1 cellular context compared by ENCODE assay signal in the genomic region with DNA sequence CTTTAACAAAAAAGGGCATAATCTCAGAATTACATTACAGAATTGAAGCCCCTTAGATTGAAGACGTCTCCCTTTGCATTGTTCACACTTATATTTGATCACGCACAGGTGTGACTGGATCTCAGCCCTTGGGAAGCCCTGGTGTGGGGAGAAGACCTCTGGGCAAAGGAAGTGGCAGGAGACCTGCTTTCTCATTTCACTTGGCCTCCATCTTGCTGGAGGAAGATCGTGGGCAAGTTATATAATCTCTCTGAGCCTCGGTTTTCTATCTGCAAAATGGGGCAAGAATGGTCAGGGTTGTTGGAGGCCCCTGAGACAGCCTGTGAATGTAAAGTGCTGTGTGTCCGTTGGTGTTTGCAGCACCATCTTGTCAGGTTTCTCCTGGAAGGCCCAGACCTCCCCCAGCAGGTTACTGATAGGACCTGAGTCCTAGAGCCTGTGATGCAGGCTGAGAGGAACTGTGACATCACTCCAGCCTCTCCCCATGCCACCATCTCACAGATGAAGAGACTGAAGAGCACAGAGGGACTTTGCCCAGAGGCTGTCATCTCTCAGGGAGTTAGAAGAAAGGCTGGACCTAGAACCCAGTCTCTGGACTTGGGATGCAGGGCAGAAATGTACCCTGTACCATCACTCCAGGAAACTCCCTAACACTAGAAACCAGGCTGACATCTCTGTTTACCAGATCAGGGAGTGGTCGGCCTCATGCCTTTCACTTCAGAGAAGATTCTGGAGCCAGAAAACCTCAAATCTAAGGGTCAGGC.
A peak's percentile ranks its signal among the peaks of the same experiment; 100 is the strongest.
TF ChIP-seq lines count a peak whose summit lies in the region.

No MANE protein-coding gene starts in this region.

TF ChIP-seq in HepG2, 621 proteins besides CTCF, POLR2A, EP300 and RAD21 (continued from another document and continues in another):
- TF ChIP-seq, protein P1, sequence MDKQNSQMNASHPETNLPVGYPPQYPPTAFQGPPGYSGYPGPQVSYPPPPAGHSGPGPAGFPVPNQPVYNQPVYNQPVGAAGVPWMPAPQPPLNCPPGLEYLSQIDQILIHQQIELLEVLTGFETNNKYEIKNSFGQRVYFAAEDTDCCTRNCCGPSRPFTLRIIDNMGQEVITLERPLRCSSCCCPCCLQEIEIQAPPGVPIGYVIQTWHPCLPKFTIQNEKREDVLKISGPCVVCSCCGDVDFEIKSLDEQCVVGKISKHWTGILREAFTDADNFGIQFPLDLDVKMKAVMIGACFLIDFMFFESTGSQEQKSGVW (CRISPR knock-in tag; IDR thresholded peaks at IDR 0.05; ENCODE audit: borderline replicate concordance): no peak
- TF ChIP-seq, protein P2, sequence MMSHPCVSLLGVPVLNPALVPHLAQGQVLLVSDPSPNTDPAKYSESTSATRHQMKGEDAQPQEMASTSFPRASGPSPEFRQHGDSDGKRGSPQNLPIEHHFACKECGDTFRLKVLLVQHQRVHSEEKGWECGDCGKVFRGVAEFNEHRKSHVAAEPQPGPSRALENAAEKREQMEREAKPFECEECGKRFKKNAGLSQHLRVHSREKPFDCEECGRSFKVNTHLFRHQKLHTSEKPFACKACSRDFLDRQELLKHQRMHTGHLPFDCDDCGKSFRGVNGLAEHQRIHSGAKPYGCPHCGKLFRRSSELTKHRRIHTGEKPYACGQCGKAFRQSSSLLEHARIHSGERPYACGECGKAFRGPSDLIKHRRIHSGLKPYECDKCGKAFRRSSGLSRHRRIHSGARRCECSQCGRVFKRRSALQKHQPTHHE (CRISPR knock-in tag; IDR thresholded peaks at IDR 0.05; ENCODE audit: borderline replicate concordance): no peak
- TF ChIP-seq, protein P3, sequence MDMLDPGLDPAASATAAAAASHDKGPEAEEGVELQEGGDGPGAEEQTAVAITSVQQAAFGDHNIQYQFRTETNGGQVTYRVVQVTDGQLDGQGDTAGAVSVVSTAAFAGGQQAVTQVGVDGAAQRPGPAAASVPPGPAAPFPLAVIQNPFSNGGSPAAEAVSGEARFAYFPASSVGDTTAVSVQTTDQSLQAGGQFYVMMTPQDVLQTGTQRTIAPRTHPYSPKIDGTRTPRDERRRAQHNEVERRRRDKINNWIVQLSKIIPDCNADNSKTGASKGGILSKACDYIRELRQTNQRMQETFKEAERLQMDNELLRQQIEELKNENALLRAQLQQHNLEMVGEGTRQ (IDR thresholded peaks at IDR 0.05; ENCODE audit: low read depth, low read length): no peak
- TF ChIP-seq, protein P3 (CRISPR knock-in tag; IDR thresholded peaks at IDR 0.05; ENCODE audit: borderline replicate concordance): no peak
- TF ChIP-seq, protein P4, sequence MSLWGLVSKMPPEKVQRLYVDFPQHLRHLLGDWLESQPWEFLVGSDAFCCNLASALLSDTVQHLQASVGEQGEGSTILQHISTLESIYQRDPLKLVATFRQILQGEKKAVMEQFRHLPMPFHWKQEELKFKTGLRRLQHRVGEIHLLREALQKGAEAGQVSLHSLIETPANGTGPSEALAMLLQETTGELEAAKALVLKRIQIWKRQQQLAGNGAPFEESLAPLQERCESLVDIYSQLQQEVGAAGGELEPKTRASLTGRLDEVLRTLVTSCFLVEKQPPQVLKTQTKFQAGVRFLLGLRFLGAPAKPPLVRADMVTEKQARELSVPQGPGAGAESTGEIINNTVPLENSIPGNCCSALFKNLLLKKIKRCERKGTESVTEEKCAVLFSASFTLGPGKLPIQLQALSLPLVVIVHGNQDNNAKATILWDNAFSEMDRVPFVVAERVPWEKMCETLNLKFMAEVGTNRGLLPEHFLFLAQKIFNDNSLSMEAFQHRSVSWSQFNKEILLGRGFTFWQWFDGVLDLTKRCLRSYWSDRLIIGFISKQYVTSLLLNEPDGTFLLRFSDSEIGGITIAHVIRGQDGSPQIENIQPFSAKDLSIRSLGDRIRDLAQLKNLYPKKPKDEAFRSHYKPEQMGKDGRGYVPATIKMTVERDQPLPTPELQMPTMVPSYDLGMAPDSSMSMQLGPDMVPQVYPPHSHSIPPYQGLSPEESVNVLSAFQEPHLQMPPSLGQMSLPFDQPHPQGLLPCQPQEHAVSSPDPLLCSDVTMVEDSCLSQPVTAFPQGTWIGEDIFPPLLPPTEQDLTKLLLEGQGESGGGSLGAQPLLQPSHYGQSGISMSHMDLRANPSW (CRISPR knock-in tag; IDR thresholded peaks at IDR 0.05; ENCODE audit: borderline replicate concordance): no peak
- TF ChIP-seq SP1 (IDR thresholded peaks at IDR 0.05) (no peak), SP1 (CRISPR knock-in tag; IDR thresholded peaks at IDR 0.05) (no peak), ERF (CRISPR knock-in tag; IDR thresholded peaks at IDR 0.05) (no peak; the same call in 1 of the 2 replicates), ZNF570 (CRISPR knock-in tag; IDR thresholded peaks at IDR 0.05; ENCODE audit: borderline replicate concordance) (no peak), SYNCRIP (IDR thresholded peaks at IDR 0.05; ENCODE audit: insufficient read depth, low read depth, low read length) (no peak), ZNF382 (CRISPR knock-in tag; IDR thresholded peaks at IDR 0.05; ENCODE audit: borderline replicate concordance) (no peak), ZNF598 (CRISPR knock-in tag; IDR thresholded peaks at IDR 0.05; ENCODE audit: borderline replicate concordance) (no peak), ZNF441 (CRISPR knock-in tag; IDR thresholded peaks at IDR 0.05; ENCODE audit: borderline replicate concordance) (no peak), ELF3 (CRISPR knock-in tag; IDR thresholded peaks at IDR 0.05) (0 out of 2 replicates have a peak, but pooled peaks have one; percentile 35), ZNF629 (CRISPR knock-in tag; conservative IDR thresholded peaks at IDR 0.05) (peak; percentile 89), SMAD3 (CRISPR knock-in tag; IDR thresholded peaks at IDR 0.05) (no peak), RBM39 (IDR thresholded peaks at IDR 0.05; ENCODE audit: low read depth, low read length, poor library complexity, severe bottlenecking) (no peak), MEF2D (CRISPR knock-in tag; IDR thresholded peaks at IDR 0.05) (no peak), ZNF549 (CRISPR knock-in tag; IDR thresholded peaks at IDR 0.05) (no peak), CBFB (CRISPR knock-in tag; IDR thresholded peaks at IDR 0.05) (no peak), ZSCAN25 (CRISPR knock-in tag; IDR thresholded peaks at IDR 0.05) (0 out of 2 replicates have a peak, but pooled peaks have one; percentile 36), NCOR1 (IDR thresholded peaks at IDR 0.05; ENCODE audit: borderline replicate concordance, low read length) (peak; percentile 15; the same call in 1 of the 2 replicates), PCBP1 (IDR thresholded peaks at IDR 0.05; ENCODE audit: borderline replicate concordance, low read depth, low read length) (no peak), ZNF615 (CRISPR knock-in tag; IDR thresholded peaks at IDR 0.05; ENCODE audit: borderline replicate concordance) (no peak)
- TF ChIP-seq, protein P5, sequence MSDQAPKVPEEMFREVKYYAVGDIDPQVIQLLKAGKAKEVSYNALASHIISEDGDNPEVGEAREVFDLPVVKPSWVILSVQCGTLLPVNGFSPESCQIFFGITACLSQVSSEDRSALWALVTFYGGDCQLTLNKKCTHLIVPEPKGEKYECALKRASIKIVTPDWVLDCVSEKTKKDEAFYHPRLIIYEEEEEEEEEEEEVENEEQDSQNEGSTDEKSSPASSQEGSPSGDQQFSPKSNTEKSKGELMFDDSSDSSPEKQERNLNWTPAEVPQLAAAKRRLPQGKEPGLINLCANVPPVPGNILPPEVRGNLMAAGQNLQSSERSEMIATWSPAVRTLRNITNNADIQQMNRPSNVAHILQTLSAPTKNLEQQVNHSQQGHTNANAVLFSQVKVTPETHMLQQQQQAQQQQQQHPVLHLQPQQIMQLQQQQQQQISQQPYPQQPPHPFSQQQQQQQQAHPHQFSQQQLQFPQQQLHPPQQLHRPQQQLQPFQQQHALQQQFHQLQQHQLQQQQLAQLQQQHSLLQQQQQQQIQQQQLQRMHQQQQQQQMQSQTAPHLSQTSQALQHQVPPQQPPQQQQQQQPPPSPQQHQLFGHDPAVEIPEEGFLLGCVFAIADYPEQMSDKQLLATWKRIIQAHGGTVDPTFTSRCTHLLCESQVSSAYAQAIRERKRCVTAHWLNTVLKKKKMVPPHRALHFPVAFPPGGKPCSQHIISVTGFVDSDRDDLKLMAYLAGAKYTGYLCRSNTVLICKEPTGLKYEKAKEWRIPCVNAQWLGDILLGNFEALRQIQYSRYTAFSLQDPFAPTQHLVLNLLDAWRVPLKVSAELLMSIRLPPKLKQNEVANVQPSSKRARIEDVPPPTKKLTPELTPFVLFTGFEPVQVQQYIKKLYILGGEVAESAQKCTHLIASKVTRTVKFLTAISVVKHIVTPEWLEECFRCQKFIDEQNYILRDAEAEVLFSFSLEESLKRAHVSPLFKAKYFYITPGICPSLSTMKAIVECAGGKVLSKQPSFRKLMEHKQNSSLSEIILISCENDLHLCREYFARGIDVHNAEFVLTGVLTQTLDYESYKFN (CRISPR knock-in tag; conservative IDR thresholded peaks at IDR 0.05): 0 out of 2 replicates have a peak, but pooled peaks have one; percentile 20
- TF ChIP-seq, protein P6, sequence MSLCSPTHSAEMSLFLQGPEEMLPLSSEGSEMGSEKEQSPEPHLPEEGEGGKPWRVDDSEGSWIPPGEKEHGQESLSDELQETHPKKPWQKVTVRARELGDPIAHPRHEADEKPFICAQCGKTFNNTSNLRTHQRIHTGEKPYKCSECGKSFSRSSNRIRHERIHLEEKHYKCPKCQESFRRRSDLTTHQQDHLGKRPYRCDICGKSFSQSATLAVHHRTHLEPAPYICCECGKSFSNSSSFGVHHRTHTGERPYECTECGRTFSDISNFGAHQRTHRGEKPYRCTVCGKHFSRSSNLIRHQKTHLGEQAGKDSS (CRISPR knock-in tag; IDR thresholded peaks at IDR 0.05; ENCODE audit: borderline replicate concordance, low read depth): no peak
- TF ChIP-seq, protein P7, sequence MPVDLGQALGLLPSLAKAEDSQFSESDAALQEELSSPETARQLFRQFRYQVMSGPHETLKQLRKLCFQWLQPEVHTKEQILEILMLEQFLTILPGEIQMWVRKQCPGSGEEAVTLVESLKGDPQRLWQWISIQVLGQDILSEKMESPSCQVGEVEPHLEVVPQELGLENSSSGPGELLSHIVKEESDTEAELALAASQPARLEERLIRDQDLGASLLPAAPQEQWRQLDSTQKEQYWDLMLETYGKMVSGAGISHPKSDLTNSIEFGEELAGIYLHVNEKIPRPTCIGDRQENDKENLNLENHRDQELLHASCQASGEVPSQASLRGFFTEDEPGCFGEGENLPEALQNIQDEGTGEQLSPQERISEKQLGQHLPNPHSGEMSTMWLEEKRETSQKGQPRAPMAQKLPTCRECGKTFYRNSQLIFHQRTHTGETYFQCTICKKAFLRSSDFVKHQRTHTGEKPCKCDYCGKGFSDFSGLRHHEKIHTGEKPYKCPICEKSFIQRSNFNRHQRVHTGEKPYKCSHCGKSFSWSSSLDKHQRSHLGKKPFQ (CRISPR knock-in tag; IDR thresholded peaks at IDR 0.05; ENCODE audit: insufficient replicate concordance): peak; percentile 23
- TF ChIP-seq, protein P8, sequence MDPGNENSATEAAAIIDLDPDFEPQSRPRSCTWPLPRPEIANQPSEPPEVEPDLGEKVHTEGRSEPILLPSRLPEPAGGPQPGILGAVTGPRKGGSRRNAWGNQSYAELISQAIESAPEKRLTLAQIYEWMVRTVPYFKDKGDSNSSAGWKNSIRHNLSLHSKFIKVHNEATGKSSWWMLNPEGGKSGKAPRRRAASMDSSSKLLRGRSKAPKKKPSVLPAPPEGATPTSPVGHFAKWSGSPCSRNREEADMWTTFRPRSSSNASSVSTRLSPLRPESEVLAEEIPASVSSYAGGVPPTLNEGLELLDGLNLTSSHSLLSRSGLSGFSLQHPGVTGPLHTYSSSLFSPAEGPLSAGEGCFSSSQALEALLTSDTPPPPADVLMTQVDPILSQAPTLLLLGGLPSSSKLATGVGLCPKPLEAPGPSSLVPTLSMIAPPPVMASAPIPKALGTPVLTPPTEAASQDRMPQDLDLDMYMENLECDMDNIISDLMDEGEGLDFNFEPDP (CRISPR knock-in tag; conservative IDR thresholded peaks at IDR 0.05): no peak
- TF ChIP-seq, protein P9, sequence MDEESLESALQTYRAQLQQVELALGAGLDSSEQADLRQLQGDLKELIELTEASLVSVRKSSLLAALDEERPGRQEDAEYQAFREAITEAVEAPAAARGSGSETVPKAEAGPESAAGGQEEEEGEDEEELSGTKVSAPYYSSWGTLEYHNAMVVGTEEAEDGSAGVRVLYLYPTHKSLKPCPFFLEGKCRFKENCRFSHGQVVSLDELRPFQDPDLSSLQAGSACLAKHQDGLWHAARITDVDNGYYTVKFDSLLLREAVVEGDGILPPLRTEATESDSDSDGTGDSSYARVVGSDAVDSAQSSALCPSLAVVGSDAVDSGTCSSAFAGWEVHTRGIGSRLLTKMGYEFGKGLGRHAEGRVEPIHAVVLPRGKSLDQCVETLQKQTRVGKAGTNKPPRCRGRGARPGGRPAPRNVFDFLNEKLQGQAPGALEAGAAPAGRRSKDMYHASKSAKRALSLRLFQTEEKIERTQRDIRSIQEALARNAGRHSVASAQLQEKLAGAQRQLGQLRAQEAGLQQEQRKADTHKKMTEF (CRISPR knock-in tag; IDR thresholded peaks at IDR 0.05): peak; percentile 41; the same call in 1 of the 2 replicates
- TF ChIP-seq, protein P10, sequence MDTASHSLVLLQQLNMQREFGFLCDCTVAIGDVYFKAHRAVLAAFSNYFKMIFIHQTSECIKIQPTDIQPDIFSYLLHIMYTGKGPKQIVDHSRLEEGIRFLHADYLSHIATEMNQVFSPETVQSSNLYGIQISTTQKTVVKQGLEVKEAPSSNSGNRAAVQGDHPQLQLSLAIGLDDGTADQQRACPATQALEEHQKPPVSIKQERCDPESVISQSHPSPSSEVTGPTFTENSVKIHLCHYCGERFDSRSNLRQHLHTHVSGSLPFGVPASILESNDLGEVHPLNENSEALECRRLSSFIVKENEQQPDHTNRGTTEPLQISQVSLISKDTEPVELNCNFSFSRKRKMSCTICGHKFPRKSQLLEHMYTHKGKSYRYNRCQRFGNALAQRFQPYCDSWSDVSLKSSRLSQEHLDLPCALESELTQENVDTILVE (CRISPR knock-in tag; IDR thresholded peaks at IDR 0.05): no peak
- TF ChIP-seq, protein P11, sequence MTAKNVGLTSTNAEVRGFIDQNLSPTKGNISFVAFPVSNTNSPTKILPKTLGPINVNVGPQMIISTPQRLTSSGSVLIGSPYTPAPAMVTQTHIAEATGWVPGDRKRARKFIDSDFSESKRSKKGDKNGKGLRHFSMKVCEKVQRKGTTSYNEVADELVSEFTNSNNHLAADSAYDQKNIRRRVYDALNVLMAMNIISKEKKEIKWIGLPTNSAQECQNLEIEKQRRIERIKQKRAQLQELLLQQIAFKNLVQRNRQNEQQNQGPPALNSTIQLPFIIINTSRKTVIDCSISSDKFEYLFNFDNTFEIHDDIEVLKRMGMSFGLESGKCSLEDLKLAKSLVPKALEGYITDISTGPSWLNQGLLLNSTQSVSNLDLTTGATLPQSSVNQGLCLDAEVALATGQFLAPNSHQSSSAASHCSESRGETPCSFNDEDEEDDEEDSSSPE (CRISPR knock-in tag; IDR thresholded peaks at IDR 0.05): no peak
- TF ChIP-seq, protein P12, sequence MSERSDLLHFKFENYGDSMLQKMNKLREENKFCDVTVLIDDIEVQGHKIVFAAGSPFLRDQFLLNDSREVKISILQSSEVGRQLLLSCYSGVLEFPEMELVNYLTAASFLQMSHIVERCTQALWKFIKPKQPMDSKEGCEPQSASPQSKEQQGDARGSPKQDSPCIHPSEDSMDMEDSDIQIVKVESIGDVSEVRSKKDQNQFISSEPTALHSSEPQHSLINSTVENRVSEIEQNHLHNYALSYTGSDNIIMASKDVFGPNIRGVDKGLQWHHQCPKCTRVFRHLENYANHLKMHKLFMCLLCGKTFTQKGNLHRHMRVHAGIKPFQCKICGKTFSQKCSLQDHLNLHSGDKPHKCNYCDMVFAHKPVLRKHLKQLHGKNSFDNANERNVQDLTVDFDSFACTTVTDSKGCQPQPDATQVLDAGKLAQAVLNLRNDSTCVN (CRISPR knock-in tag; IDR thresholded peaks at IDR 0.05; ENCODE audit: borderline replicate concordance): peak; percentile 35; the same call in 1 of the 2 replicates
